In genomic region chr3:42023380-42023779, GRCh38 we compare ENCODE assay signal across 1 cellular context.
TF ChIP-seq lines count a peak whose summit lies in the region.

No MANE protein-coding gene starts in this region.

TF ChIP-seq in K562, 482 proteins besides CTCF, POLR2A, EP300 and RAD21 (continued from another document):
- TF ChIP-seq VEZF1 (CRISPR knock-in tag; IDR thresholded peaks at IDR 0.05) (peak; percentile 44; the same call in 1 of the 2 replicates), MTA1 (IDR thresholded peaks at IDR 0.05; ENCODE audit: borderline replicate concordance) (peak; percentile 69; the same call in 1 of the 2 replicates), ATF1 (CRISPR knock-in tag; IDR thresholded peaks at IDR 0.05) (no peak), ATF1 (tag; IDR thresholded peaks at IDR 0.05) (0 out of 2 replicates have a peak, but pooled peaks have one; percentile 13), GTF3C2 (IDR thresholded peaks at IDR 0.05; ENCODE audit: borderline replicate concordance, extremely low read depth, insufficient read length) (no peak), ARID1B (IDR thresholded peaks at IDR 0.05) (peak; percentile 56), ZNF384 (IDR thresholded peaks at IDR 0.05; ENCODE audit: low read depth, low read length) (peak; percentile 46; the same call in 1 of the 2 replicates)
